Comparison of ENCODE assay signal across 8 cellular contexts in genomic region chr21:45596704-45597318, GRCh38. TPM values are rescaled to one million over a fixed set of nuclear protein-coding genes. Genes with fewer than 3 reads are reported as not detected.
A peak's percentile ranks its signal among the peaks of the same experiment; 100 is the strongest.
DNase-seq lines count a peak whose midpoint lies in the region; ATAC-seq and TF ChIP-seq lines count a peak whose summit lies in the region.

No MANE protein-coding gene starts in this region.

- intact Hi-C loops in colonic mucosa (cut with DNase I) (loop anchor here (5.0 kb wide), 2 partner anchors 40 to 120 kb away; no protein-coding TSS in a partner anchor), lower lobe of right lung (cut with DNase I) (no loop called here)

- no peaks in the 10 kb centered on the region for H3K4me1 ChIP-seq in colonic mucosa
- peaks cover 3% of the 10 kb centered on the region for H3K4me1 ChIP-seq in lower lobe of right lung

- H3K9ac ChIP-seq in colonic mucosa (ENCODE audit: low read depth in 2 of 2, low read length in 2 of 2): no peak overlapping the region

- H3K27me3 ChIP-seq in colonic mucosa: no peaks in the 10 kb centered on the region
- H3K27me3 ChIP-seq in lower lobe of right lung (ENCODE audit: low read depth): no peaks in the 10 kb centered on the region

- H3K27ac ChIP-seq in colonic mucosa: no peak overlapping the region
- H3K27ac ChIP-seq in lower lobe of right lung: no peak overlapping the region

- H3K36me3 ChIP-seq in colonic mucosa (no peaks in the 10 kb centered on the region), lower lobe of right lung (no peaks in the 10 kb centered on the region)

- peak; percentile 88 for TF ChIP-seq CTCF in colonic mucosa (IDR thresholded peaks at IDR 0.05)
- peak; percentile 85 for TF ChIP-seq CTCF in lower lobe of right lung (IDR thresholded peaks at IDR 0.05)

- peak; percentile 19 to 36 for DNase-seq in SHP77 (lab: John Stamatoyannopoulos, UW)
- DNase-seq in SHP77 treated with DMSO at 0.1 percent for 48 hours (lab: John Stamatoyannopoulos, UW): no peak
- DNase-seq in NCI-H1694 treated with DMSO at 0.1 percent for 48 hours (lab: John Stamatoyannopoulos, UW): peak; percentile 24
- DNase-seq in activated CD4-positive, alpha-beta T cell treated with anti-CD3 and anti-CD28 coated beads for 48 hours: peak; percentile 90
- peak; percentile 83 for DNase-seq in colonic mucosa
- DNase-seq in lower lobe of right lung: peak; percentile 87
- DNase-seq in stimulated activated CD8-positive, alpha-beta memory T cell treated with anti-CD3 and anti-CD28 coated beads, Interleukin-15, amount 100 ng/mL, for 24 hours (ENCODE audit: low read depth): peak; percentile 68
- DNase-seq in NCI-H774 (lab: John Stamatoyannopoulos, UW): no peak

- no peaks in the 10 kb centered on the region for H3K9me3 ChIP-seq in colonic mucosa
- no peaks in the 10 kb centered on the region for H3K9me3 ChIP-seq in lower lobe of right lung

- ATAC-seq in lower lobe of right lung: peak; percentile 81 to 91

- H3K4me3 ChIP-seq in colonic mucosa: no peak overlapping the region
- H3K4me3 ChIP-seq in lower lobe of right lung: no peak overlapping the region

RNA-seq across cellular contexts. Expression of gene PCBP3, which starts 46.7 kb away (rescaled TPM):
- 1 to 10 TPM; 2.1 to 5.3 TPM for total RNA-seq in colonic mucosa
- 4.5 TPM for total RNA-seq in lower lobe of right lung

RNA-seq across cellular contexts. Expression of gene SLC19A1, which starts 54.6 kb away (rescaled TPM):
- total RNA-seq in colonic mucosa (10 to 100 TPM; 10.7 to 25.3 TPM), lower lobe of right lung (50.7 TPM)

Comparison
In these comparisons a context has a peak if more than half of its experiments do, and no peak if none do; other contexts are left out.
1. DNase-seq: peak in SHP77 (2 of 2), NCI-H1694 treated with DMSO at 0.1 percent for 48 hours (single experiment), activated CD4-positive, alpha-beta T cell treated with anti-CD3 and anti-CD28 coated beads for 48 hours (single experiment), colonic mucosa (single experiment), lower lobe of right lung (single experiment) and stimulated activated CD8-positive, alpha-beta memory T cell treated with anti-CD3 and anti-CD28 coated beads, Interleukin-15, amount 100 ng/mL, for 24 hours (single experiment); none in SHP77 treated with DMSO at 0.1 percent for 48 hours (single experiment) and NCI-H774 (single experiment).